12 cellular contexts compared by ENCODE assay signal in the genomic region with DNA sequence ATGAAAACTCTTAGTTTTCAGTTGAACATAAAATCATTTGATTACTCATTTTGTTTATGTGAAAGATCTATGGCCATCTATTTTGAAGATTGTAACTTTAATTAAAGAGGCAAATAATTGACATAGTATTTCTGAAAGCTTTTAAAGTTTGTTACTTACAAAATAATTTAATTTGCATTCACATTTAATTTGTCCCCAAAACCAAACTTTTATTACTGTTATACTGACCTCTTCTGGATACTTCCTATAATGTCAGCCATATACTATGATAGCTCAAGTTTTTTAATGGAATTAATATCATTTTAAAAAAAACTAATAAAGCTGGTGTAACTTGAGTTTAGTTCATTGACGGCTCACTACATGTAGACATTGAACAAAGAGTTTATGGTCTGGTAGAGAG. TPM values are rescaled to one million over a fixed set of nuclear protein-coding genes. Genes with fewer than 3 reads are reported as not detected.
DNase-seq lines count a peak whose midpoint lies in the region; ATAC-seq, FAIRE-seq and TF ChIP-seq lines count a peak whose summit lies in the region.
"Had no signal": no experiment of that assay in that cellular context is flagged by ENCODE, and none has a peak within 500 bp of the region (broad histone marks: within the 10 kb centered on the region; RNA-seq: fewer than 3 reads in every experiment).

No MANE protein-coding gene starts in this region.

- H3K4me1 ChIP-seq in A549, result no peaks in the 10 kb centered on the region
- H3K4me1 ChIP-seq in SK-N-SH (ENCODE audit: control insufficient read depth in 1 of 2, insufficient read depth in 2 of 2, low read depth in 1 of 2, low read length in 1 of 2), result no peaks in the 10 kb centered on the region

- DNase-seq in A549 (ENCODE audit: low read depth in 1 of 2, low spot score in 1 of 2) (no peak), GM12865 (ENCODE audit: low read depth) (no peak), SK-N-SH (no peak), foreskin fibroblast (peak; percentile 1 to 31), islet precursor cell (no peak), T-cell (no peak), HEK293T (ENCODE audit: extremely low spot score) (no peak), hepatic stellate cell (ENCODE audit: low spot score) (no peak)
- DNase-seq: aorta; NCI-H2029; stimulated activated CD4-positive, alpha-beta T cell treated with anti-CD3 and anti-CD28 coated beads, Interleukin-1b, Interleukin-23, amount 100 ng/mL, for 48 hours had no signal

- H3K9me3 ChIP-seq in A549, result no peaks in the 10 kb centered on the region
- no peaks in the 10 kb centered on the region for H3K9me3 ChIP-seq in SK-N-SH

- TF ChIP-seq EP300 in A549 (IDR thresholded peaks at IDR 0.05) (no peak), SK-N-SH (IDR thresholded peaks at IDR 0.05; ENCODE audit: borderline replicate concordance in 1 of 2, low read depth in 1 of 2, low read length in 1 of 2) (no peak)

- H3K4me1 Mint-ChIP-seq in T-cell, result no peaks in the 10 kb centered on the region

- no peak overlapping the region for H3K4me3 Mint-ChIP-seq in T-cell

- TF ChIP-seq RAD21 in A549 (conservative IDR thresholded peaks at IDR 0.05 in 1 of 2, IDR thresholded peaks at IDR 0.05 in 1 of 2) (no peak), SK-N-SH (IDR thresholded peaks at IDR 0.05; ENCODE audit: low read length) (no peak)

- H3K4me2 ChIP-seq in A549, result no peak overlapping the region
- H3K4me2 ChIP-seq in SK-N-SH, result no peak overlapping the region

- CTCF ChIA-PET in A549 (lab: Yijun Ruan, JAX) (interaction anchor here (1.0 to 1.1 kb wide), 2 partner anchors 9 to 374 kb away, joined by 3 to 4 read pairs; no protein-coding TSS in a partner anchor), SK-N-SH (lab: Yijun Ruan, JAX) (interaction anchor here (1.0 kb wide), 2 partner anchors 9 to 54 kb away, joined by 3 to 4 read pairs; no protein-coding TSS in a partner anchor), T-cell (lab: Charles Lee) (no interaction called here), HEK293T (lab: Yijun Ruan, JAX) (interaction anchor here (0.5 kb wide), 1 partner anchor 297 kb away, joined by 4 read pairs; no protein-coding TSS in a partner anchor)

- H3K27ac ChIP-seq in A549 (no peak overlapping the region), SK-N-SH (ENCODE audit: low read depth in 2 of 2, low read length in 1 of 2) (no peak overlapping the region)

- WGBS in A549 (ENCODE audit: missing lambda C conversion rate), result 0% methylated on average over 1 of the region's 1 CpG
- WGBS in SK-N-SH (ENCODE audit: low lambda C conversion rate), result 0% methylated on average over 1 of the region's 1 CpG

- POLR2A ChIA-PET in A549 (lab: Yijun Ruan, JAX), result no interaction called here
- POLR2A ChIA-PET in SK-N-SH (lab: Yijun Ruan, JAX), result no interaction called here
- POLR2A ChIA-PET in T-cell (lab: Charles Lee), result no interaction called here
- POLR2A ChIA-PET in HEK293T (lab: Yijun Ruan, JAX), result no interaction called here

- TF ChIP-seq CTCF in A549 (IDR thresholded peaks at IDR 0.05), result peak; percentile 24; the same call in 1 of the 3 replicates
- TF ChIP-seq CTCF in GM12865 (IDR thresholded peaks at IDR 0.05; ENCODE audit: insufficient read depth, low read depth, low read length, missing control alignments), result peak; percentile 19
- peak; percentile 68 for TF ChIP-seq CTCF in SK-N-SH (IDR thresholded peaks at IDR 0.05)
- TF ChIP-seq CTCF in foreskin fibroblast (IDR thresholded peaks at IDR 0.05; ENCODE audit: low read depth, low read length), result no peak

- H3K36me3 ChIP-seq in SK-N-SH (replicated peaks in 1 of 2; ENCODE audit: control insufficient read depth in 1 of 2, insufficient read depth in 2 of 2, low read length in 1 of 2), result no peaks in the 10 kb centered on the region

- no peak for TF ChIP-seq POLR2A in A549 (IDR thresholded peaks at IDR 0.05; ENCODE audit: low read length)

- peaks cover 6 to 9% (median 7%) of the 10 kb centered on the region in 3 donors for H3K9me3 Mint-ChIP-seq in T-cell

- no peaks in the 10 kb centered on the region for H4K20me1 ChIP-seq in SK-N-SH (ENCODE audit: insufficient read depth)

- peaks cover 18% of the 10 kb centered on the region for H3K27me3 ChIP-seq in SK-N-SH (ENCODE audit: insufficient read depth)

- H3F3A ChIP-seq in SK-N-SH (replicated peaks; ENCODE audit: insufficient read depth), result no peaks in the 10 kb centered on the region

- ATAC-seq in A549 (no peak), T-cell (replicated peaks in 1 of 4) (no peak)

- H3K27me3 Mint-ChIP-seq in T-cell, result peaks cover 6 to 13% of the 10 kb centered on the region in 2 donors

- H3K79me2 ChIP-seq in SK-N-SH (ENCODE audit: insufficient read depth), result no peaks in the 10 kb centered on the region

- H3K9me2 ChIP-seq in SK-N-SH, result no peaks in the 10 kb centered on the region

- no peaks in the 10 kb centered on the region for H3K36me3 Mint-ChIP-seq in T-cell

- H3K4me3 ChIP-seq in A549 (no peak overlapping the region), GM12865 (ENCODE audit: low read depth, low read length) (no peak overlapping the region), SK-N-SH (ENCODE audit: low read depth in 2 of 2, low read length in 1 of 2) (no peak overlapping the region), foreskin fibroblast (ENCODE audit: low read depth in 1 of 2, low read length in 2 of 2) (no peak overlapping the region)

- no peak overlapping the region for H3K9ac ChIP-seq in SK-N-SH

- H3K27ac Mint-ChIP-seq in T-cell, result no peak overlapping the region

- no peak overlapping the region for H2AFZ ChIP-seq in SK-N-SH (ENCODE audit: low read depth)

- FAIRE-seq in A549 (lab: Jason Lieb, UNC), result no peak

TF ChIP-seq in SK-N-SH, 30 proteins besides CTCF, POLR2A, EP300 and RAD21 (continues in another document):
- TF ChIP-seq FOSL2 (IDR thresholded peaks at IDR 0.05; ENCODE audit: borderline replicate concordance, low read depth), result no peak
- TF ChIP-seq TEAD4 (IDR thresholded peaks at IDR 0.05; ENCODE audit: borderline replicate concordance, insufficient read depth), result no peak
- TF ChIP-seq MXI1 (IDR thresholded peaks at IDR 0.05; ENCODE audit: low read depth, low read length), result no peak
- TF ChIP-seq GATA2 (CRISPR knock-in tag; IDR thresholded peaks at IDR 0.05), result no peak
- TF ChIP-seq, protein P1, sequence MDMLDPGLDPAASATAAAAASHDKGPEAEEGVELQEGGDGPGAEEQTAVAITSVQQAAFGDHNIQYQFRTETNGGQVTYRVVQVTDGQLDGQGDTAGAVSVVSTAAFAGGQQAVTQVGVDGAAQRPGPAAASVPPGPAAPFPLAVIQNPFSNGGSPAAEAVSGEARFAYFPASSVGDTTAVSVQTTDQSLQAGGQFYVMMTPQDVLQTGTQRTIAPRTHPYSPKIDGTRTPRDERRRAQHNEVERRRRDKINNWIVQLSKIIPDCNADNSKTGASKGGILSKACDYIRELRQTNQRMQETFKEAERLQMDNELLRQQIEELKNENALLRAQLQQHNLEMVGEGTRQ (IDR thresholded peaks at IDR 0.05; ENCODE audit: borderline replicate concordance, low read depth, low read length), result no peak
- no peak for TF ChIP-seq POLR2AphosphoS5 (IDR thresholded peaks at IDR 0.05; ENCODE audit: low read depth, low read length)

TF ChIP-seq in HEK293T, 16 proteins besides CTCF, POLR2A, EP300 and RAD21:
- TF ChIP-seq SUZ12 (IDR thresholded peaks at IDR 0.05) (no peak), HDGF (IDR thresholded peaks at IDR 0.05; ENCODE audit: borderline replicate concordance) (no peak), FOXM1 (IDR thresholded peaks at IDR 0.05; ENCODE audit: borderline replicate concordance) (no peak), L3MBTL2 (conservative IDR thresholded peaks at IDR 0.05) (no peak), FOXK2 (IDR thresholded peaks at IDR 0.05) (no peak), ELF4 (IDR thresholded peaks at IDR 0.05) (no peak)

RNA-seq across cellular contexts. Expression of a gene that starts 4.9 kb away (rescaled TPM):
- polyA plus RNA-seq in A549 (2011; rRNA removed) (0.09 TPM in 1 of 2 replicates, not detected in the other), A549 (2017; fragmentation: RNase III; extraction: RNeasy Plus Mini Kit Qiagen cat#74134 plus additional on column Dnase treatment) (not detected in 3 replicates), SK-N-SH (2012; rRNA removed) (not detected in 2 replicates)
- not detected in 2 replicates for polyA plus RNA-seq in A549 (2012; cell fraction: cytosol; rRNA removed)
- polyA plus RNA-seq in A549 (2012; cell fraction: nucleus; rRNA removed), result not detected in 2 replicates
- 0.17 TPM in 1 of 2 replicates, not detected in the other for polyA minus RNA-seq in A549 (2011; rRNA and poly(A)+ RNA removed)
- polyA plus RNA-seq in SK-N-SH (2012; cell fraction: cytosol; rRNA removed), result not detected in 2 replicates
- polyA plus RNA-seq in SK-N-SH (2012; cell fraction: nucleus; rRNA removed), result not detected in 2 replicates
- not detected for total RNA-seq in T-cell
- total RNA-seq: activated CD8-positive, alpha-beta memory T cell treated with anti-CD3 and anti-CD28 coated beads for 36 hours had no signal

Comparison
In these comparisons a context has a peak if more than half of its experiments do, and no peak if none do; other contexts are left out.
1. DNase-seq: peak in foreskin fibroblast (2 of 2); none in A549 (0 of 2), GM12865 (single experiment), SK-N-SH (single experiment), islet precursor cell (single experiment), T-cell (0 of 34), HEK293T (single experiment) and hepatic stellate cell (single experiment).
2. CTCF ChIA-PET loops: an anchor here in A549 (1.0 to 1.1 kb wide), SK-N-SH (1.0 kb wide) and HEK293T (0.5 kb wide); none called in T-cell.